25 cellular contexts compared by ENCODE assay signal in genomic region chr10:78829570-78829969, GRCh38.
DNase-seq lines count a peak whose midpoint lies in the region; ATAC-seq and TF ChIP-seq lines count a peak whose summit lies in the region.
"Had no signal": no experiment of that assay in that cellular context is flagged by ENCODE, and none has a peak within 500 bp of the region (broad histone marks: within the 10 kb centered on the region; RNA-seq: fewer than 3 reads in every experiment).

No MANE protein-coding gene starts in this region.

- H3K18ac ChIP-seq in mesenchymal stem cell (ENCODE audit: low read depth in 1 of 2, low read length in 2 of 2) = no peak overlapping the region

- H3K9me3 Mint-ChIP-seq in stimulated activated memory B cell treated with anti-CD40 and anti-IgM and Interleukin-4, amounts not matched to agents 10 μg/mL and 1 μg/mL and 100 μg/mL, for 72 hours = no peaks in the 10 kb centered on the region
- H3K9me3 Mint-ChIP-seq: CD4-positive, alpha-beta T cell had no signal

- no peak for ATAC-seq in stimulated activated memory B cell treated with anti-CD40 and anti-IgM and Interleukin-4, amounts not matched to agents 10 μg/mL and 1 μg/mL and 100 μg/mL, for 72 hours
- ATAC-seq: activated CD4-positive, CD25-positive, alpha-beta regulatory T cell treated with anti-CD3 and anti-CD28 coated beads, Interleukin-2, amount 50 U/mL, for 24 hours; activated T-cell treated with anti-CD3 and anti-CD28 coated beads, Interleukin-2, amount 50 U/mL, for 4 hours; lower lobe of right lung; stimulated activated naive CD8-positive, alpha-beta T cell treated with anti-CD3 and anti-CD28 coated beads, Interleukin-15, Interleukin-2, amounts not matched to agents 100 U/mL and 50 U/mL, for 24 hours had no signal

- no peak for TF ChIP-seq CTCF in AG04449 (IDR thresholded peaks at IDR 0.05; ENCODE audit: insufficient read depth, low read length, missing control alignments)
- TF ChIP-seq CTCF in breast epithelium (IDR thresholded peaks at IDR 0.05) = no peak

- WGBS in mesenchymal stem cell = 35% methylated on average over 7 of the region's 7 CpGs

- no peak overlapping the region for H2BK5ac ChIP-seq in mesenchymal stem cell (ENCODE audit: low read depth, low read length, poor library complexity, severe bottlenecking)

- H3K4me1 ChIP-seq in adipocyte (ENCODE audit: control insufficient read depth, insufficient read depth, low read length) (peaks cover 3% of the 10 kb centered on the region), mesenchymal stem cell (ENCODE audit: control insufficient read depth, insufficient read depth, low read depth, low read length) (peaks cover 2% of the 10 kb centered on the region), breast epithelium (no peaks in the 10 kb centered on the region)
- H3K4me1 ChIP-seq: lower lobe of right lung, thyroid gland had no signal

- no peaks in the 10 kb centered on the region for H3K36me3 Mint-ChIP-seq in stimulated activated memory B cell treated with anti-CD40 and anti-IgM and Interleukin-4, amounts not matched to agents 10 μg/mL and 1 μg/mL and 100 μg/mL, for 72 hours

- H4K8ac ChIP-seq in mesenchymal stem cell (ENCODE audit: low read length) = no peak overlapping the region

- H2BK15ac ChIP-seq in mesenchymal stem cell (ENCODE audit: low read depth, poor library complexity, severe bottlenecking) = no peak overlapping the region

- H3K4me3 Mint-ChIP-seq in stimulated activated memory B cell treated with anti-CD40 and anti-IgM and Interleukin-4, amounts not matched to agents 10 μg/mL and 1 μg/mL and 100 μg/mL, for 72 hours = no peak overlapping the region
- H3K4me3 Mint-ChIP-seq: activated T-cell treated with anti-CD3 and anti-CD28 coated beads, Interleukin-2, amount 50 U/mL, for 4 hours; CD4-positive, alpha-beta T cell; H9 had no signal

- H3K23ac ChIP-seq in mesenchymal stem cell (ENCODE audit: low read length in 2 of 2) = no peak overlapping the region

- intact Hi-C loops in breast epithelium (cut with DNase I; ENCODE audit: low total_unique reads) = no loop called here

- H2BK12ac ChIP-seq in mesenchymal stem cell (ENCODE audit: low read length in 2 of 2) = no peak overlapping the region

- H3K14ac ChIP-seq in mesenchymal stem cell (ENCODE audit: low read length in 2 of 2) = no peak overlapping the region

- no peak overlapping the region for H3K4me2 ChIP-seq in mesenchymal stem cell (ENCODE audit: low read length, poor library complexity, severe bottlenecking)

- no peak overlapping the region for H2AFZ ChIP-seq in mesenchymal stem cell (ENCODE audit: low read depth, low read length)

- CTCF ChIA-PET in AG04449 (lab: Yijun Ruan, JAX) = interaction anchor here (1.1 kb wide), 1 partner anchor 78 kb away, joined by 3 read pairs; no protein-coding TSS in a partner anchor

- no peak for TF ChIP-seq POLR2A in breast epithelium (IDR thresholded peaks at IDR 0.05)

- H3K4ac ChIP-seq in mesenchymal stem cell (ENCODE audit: low read depth in 1 of 2, low read length in 2 of 2) = no peak overlapping the region

- peaks cover 46% of the 10 kb centered on the region for H3K27me3 Mint-ChIP-seq in stimulated activated memory B cell treated with anti-CD40 and anti-IgM and Interleukin-4, amounts not matched to agents 10 μg/mL and 1 μg/mL and 100 μg/mL, for 72 hours

- no peak overlapping the region for H3K27ac Mint-ChIP-seq in stimulated activated memory B cell treated with anti-CD40 and anti-IgM and Interleukin-4, amounts not matched to agents 10 μg/mL and 1 μg/mL and 100 μg/mL, for 72 hours
- H3K27ac Mint-ChIP-seq: CD4-positive, alpha-beta T cell; H9 had no signal

- H3K27ac ChIP-seq in mesenchymal stem cell (ENCODE audit: low read length, poor library complexity, severe bottlenecking) (no peak overlapping the region), breast epithelium (no peak overlapping the region)
- H3K27ac ChIP-seq: lower lobe of right lung, thyroid gland had no signal

- H3K36me3 ChIP-seq in adipocyte (ENCODE audit: control insufficient read depth, insufficient read depth, low read length, severe bottlenecking) (no peaks in the 10 kb centered on the region), mesenchymal stem cell (ENCODE audit: control insufficient read depth in 1 of 2, insufficient read depth in 2 of 2, low read depth in 1 of 2, low read length in 2 of 2) (no peaks in the 10 kb centered on the region), breast epithelium (no peaks in the 10 kb centered on the region)
- H3K36me3 ChIP-seq: lower lobe of right lung, thyroid gland had no signal

- peaks cover 20% of the 10 kb centered on the region for H3K9me3 ChIP-seq in adipocyte (ENCODE audit: control insufficient read depth, low read length)
- peaks cover 17% of the 10 kb centered on the region for H3K9me3 ChIP-seq in mesenchymal stem cell (ENCODE audit: control insufficient read depth, low read length)
- no peaks in the 10 kb centered on the region for H3K9me3 ChIP-seq in breast epithelium
- H3K9me3 ChIP-seq: thyroid gland had no signal

- no peak overlapping the region for H3K9ac ChIP-seq in adipocyte (ENCODE audit: low read length)
- H3K9ac ChIP-seq in mesenchymal stem cell (ENCODE audit: low read length) = no peak overlapping the region

- POLR2A ChIA-PET in AG04449 (lab: Yijun Ruan, JAX) = interaction anchor here (0.6 to 0.7 kb wide), 2 partner anchors 249 to 428 kb away, joined by 3 read pairs; no protein-coding TSS in a partner anchor

- peak overlapping the region; percentile 20 for H2AK5ac ChIP-seq in mesenchymal stem cell (ENCODE audit: low read length, severe bottlenecking)

- H3K4me3 ChIP-seq in AG04449 (ENCODE audit: low read depth, low read length) (no peak overlapping the region), adipocyte (ENCODE audit: low read length) (no peak overlapping the region), mesenchymal stem cell (ENCODE audit: insufficient read depth in 1 of 2, low read depth in 1 of 2, low read length in 2 of 2) (no peak overlapping the region), breast epithelium (no peak overlapping the region)
- H3K4me3 ChIP-seq: lower lobe of right lung, thyroid gland had no signal

- DNase-seq in AG04449 (ENCODE audit: low read depth, low spot score) (peak; percentile 45), HCEC 1CT (peak; percentile 16), adipocyte (ENCODE audit: low read depth) (peak; percentile 51), mesenchymal stem cell (peak; percentile 26), breast epithelium (ENCODE audit: low spot score in 2 of 2) (no peak), iPS-NIHi11 (ENCODE audit: low spot score) (no peak)
- DNase-seq in activated CD4-positive, alpha-beta T cell treated with anti-CD3 and anti-CD28 coated beads, Interleukin-2, amount 50 U/mL, for 48 hours = no peak
- DNase-seq: activated naive CD4-positive, alpha-beta T cell; activated T-cell treated with anti-CD3 and anti-CD28 coated beads, Interleukin-2, amount 50 U/mL, for 4 hours; amniotic stem cell; caudate nucleus; CD4-positive, alpha-beta T cell; DMS 273 treated with DMSO at 0.1 percent for 48 hours; GDM1; H9; KG1; lower lobe of right lung; NCI-H2029; NCI-H82; SHP77; small intestine; stimulated activated naive CD8-positive, alpha-beta T cell treated with anti-CD3 and anti-CD28 coated beads, Interleukin-15, Interleukin-2, amounts not matched to agents 100 U/mL and 50 U/mL, for 24 hours; thyroid gland had no signal

- no peak overlapping the region for H2BK120ac ChIP-seq in mesenchymal stem cell (ENCODE audit: low read depth, low read length)

- H3K79me1 ChIP-seq in mesenchymal stem cell (replicated peaks; ENCODE audit: low read length, poor library complexity, severe bottlenecking) = no peaks in the 10 kb centered on the region

- H3K27me3 ChIP-seq in adipocyte (replicated peaks; ENCODE audit: control insufficient read depth, insufficient read depth, low read length) (no peaks in the 10 kb centered on the region), mesenchymal stem cell (ENCODE audit: control insufficient read depth in 1 of 2, insufficient read depth in 1 of 2, low read length in 2 of 2) (peaks cover 0 to 10% of the 10 kb centered on the region in 2 experiments), breast epithelium (no peaks in the 10 kb centered on the region)
- H3K27me3 ChIP-seq: thyroid gland had no signal

- H3K4me1 Mint-ChIP-seq in stimulated activated memory B cell treated with anti-CD40 and anti-IgM and Interleukin-4, amounts not matched to agents 10 μg/mL and 1 μg/mL and 100 μg/mL, for 72 hours = no peaks in the 10 kb centered on the region

- no peak overlapping the region for H4K91ac ChIP-seq in mesenchymal stem cell (ENCODE audit: low read length)

Comparison
In these comparisons a context has a peak if more than half of its experiments do, and no peak if none do; other contexts are left out.
1. DNase-seq: peak in AG04449 (single experiment), HCEC 1CT (single experiment), adipocyte (single experiment) and mesenchymal stem cell (single experiment); none in breast epithelium (0 of 2), iPS-NIHi11 (single experiment) and activated CD4-positive, alpha-beta T cell treated with anti-CD3 and anti-CD28 coated beads, Interleukin-2, amount 50 U/mL, for 48 hours (0 of 2).